13 cellular contexts compared by ENCODE assay signal in the genomic region with DNA sequence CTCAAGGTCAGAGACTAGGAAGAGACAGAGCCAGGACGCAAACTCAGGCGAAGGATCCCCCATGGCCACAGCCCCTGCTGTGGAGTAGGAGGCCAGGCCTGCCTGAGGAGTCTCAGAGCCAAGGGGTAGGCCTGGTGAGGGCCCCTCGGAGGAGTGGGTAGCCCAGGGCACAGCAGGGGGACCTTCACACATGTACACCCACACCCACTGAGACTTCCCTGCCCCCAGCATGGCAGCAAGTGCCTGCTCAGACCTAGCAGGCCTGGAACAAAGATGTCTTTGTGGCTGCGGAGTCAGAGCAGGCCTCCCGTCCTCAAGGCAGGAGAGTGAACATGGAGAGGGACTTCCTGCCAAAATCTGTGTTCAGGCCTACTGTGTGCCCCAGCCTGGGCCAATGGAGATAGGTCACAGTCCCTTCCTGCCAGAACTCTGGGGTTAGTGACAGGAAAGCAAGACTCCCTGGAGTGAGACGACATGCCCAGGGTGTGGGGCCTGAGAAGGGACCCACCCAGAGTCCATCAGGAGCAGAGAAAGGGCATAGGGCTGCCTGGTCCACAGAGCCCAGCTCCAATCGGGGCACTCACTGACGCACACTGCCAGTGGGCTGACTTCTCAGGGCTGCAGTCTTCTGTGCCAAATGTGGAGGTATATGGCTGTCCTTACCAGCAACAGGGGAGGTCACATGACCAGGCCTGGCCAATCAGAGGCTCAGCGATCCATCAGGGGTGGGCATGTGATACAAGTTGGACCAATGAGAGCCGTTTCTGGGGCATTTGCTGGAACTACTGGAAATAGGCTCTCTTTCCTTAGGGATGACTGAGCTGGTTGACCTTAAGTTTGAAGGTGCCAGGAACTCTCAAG. TPM values are rescaled to one million over a fixed set of nuclear protein-coding genes. Genes with fewer than 3 reads are reported as not detected.
DNase-seq lines count a peak whose midpoint lies in the region; ATAC-seq and TF ChIP-seq lines count a peak whose summit lies in the region.
"Had no signal": no experiment of that assay in that cellular context is flagged by ENCODE, and none has a peak within 500 bp of the region (broad histone marks: within the 10 kb centered on the region; RNA-seq: fewer than 3 reads in every experiment).

No MANE protein-coding gene starts in this region.

- H3K27ac Mint-ChIP-seq in natural killer cell treated with Interleukin-12 subunit alpha and Interleukin-12 subunit beta and Interleukin-15 and Interleukin-18, amount 100 ng/mL, for 72 hours: no peak overlapping the region

- H3K27me3 ChIP-seq in sigmoid colon: peaks cover 0 to 16% (median 0%) of the 10 kb centered on the region in 3 donors
- no peaks in the 10 kb centered on the region for H3K27me3 ChIP-seq in body of pancreas
- H3K27me3 ChIP-seq: cardiac muscle cell, Peyer's patch had no signal

- 89 to 90% methylated on average over 10 of the region's 10 CpGs for WGBS in sigmoid colon, 2 donors
- WGBS in body of pancreas, 2 donors: 88 to 89% methylated on average over 8 to 10 of the region's 10 CpGs

- H3K9me3 Mint-ChIP-seq in natural killer cell treated with Interleukin-12 subunit alpha and Interleukin-12 subunit beta and Interleukin-15 and Interleukin-18, amount 100 ng/mL, for 72 hours: no peaks in the 10 kb centered on the region

- TF ChIP-seq CTCF in sigmoid colon (IDR thresholded peaks at IDR 0.05): no peak
- TF ChIP-seq CTCF in body of pancreas (IDR thresholded peaks at IDR 0.05): no peak

- H3K4me3 Mint-ChIP-seq in natural killer cell treated with Interleukin-12 subunit alpha and Interleukin-12 subunit beta and Interleukin-15 and Interleukin-18, amount 100 ng/mL, for 72 hours: no peak overlapping the region

- H3K9me3 ChIP-seq in sigmoid colon (no peaks in the 10 kb centered on the region), body of pancreas (no peaks in the 10 kb centered on the region)
- H3K9me3 ChIP-seq: Peyer's patch had no signal

- no peak for ATAC-seq in activated CD4-positive, CD25-positive, alpha-beta regulatory T cell treated with anti-CD3 and anti-CD28 coated beads, Interleukin-2, amount 50 U/mL, for 24 hours
- ATAC-seq in natural killer cell treated with Interleukin-12 subunit alpha and Interleukin-12 subunit beta and Interleukin-15 and Interleukin-18, amount 100 ng/mL, for 72 hours: no peak
- ATAC-seq in GM19324 (IDR thresholded peaks at IDR 0.05; ENCODE audit: low FRiP score, unreplicated experiment) (no peak), body of pancreas (no peak)

- no peaks in the 10 kb centered on the region for H3K36me3 ChIP-seq in sigmoid colon
- no peaks in the 10 kb centered on the region for H3K36me3 ChIP-seq in body of pancreas (replicated peaks in 1 of 2; ENCODE audit: insufficient read depth in 1 of 2, low read depth in 2 of 2)
- H3K36me3 ChIP-seq: cardiac muscle cell, Peyer's patch had no signal

- intact Hi-C loops in sigmoid colon (cut with DNase I): no loop called here
- intact Hi-C loops in body of pancreas (cut with DNase I): no loop called here

- TF ChIP-seq POLR2A in sigmoid colon (IDR thresholded peaks at IDR 0.05) (no peak), body of pancreas (IDR thresholded peaks at IDR 0.05) (no peak)

- no peaks in the 10 kb centered on the region for H3K36me3 Mint-ChIP-seq in natural killer cell treated with Interleukin-12 subunit alpha and Interleukin-12 subunit beta and Interleukin-15 and Interleukin-18, amount 100 ng/mL, for 72 hours

- TF ChIP-seq EP300 in sigmoid colon (IDR thresholded peaks at IDR 0.05): no peak

- peaks cover 6 to 8% of the 10 kb centered on the region in 2 donors for H3K27me3 Mint-ChIP-seq in natural killer cell treated with Interleukin-12 subunit alpha and Interleukin-12 subunit beta and Interleukin-15 and Interleukin-18, amount 100 ng/mL, for 72 hours

- H3K4me1 Mint-ChIP-seq in natural killer cell treated with Interleukin-12 subunit alpha and Interleukin-12 subunit beta and Interleukin-15 and Interleukin-18, amount 100 ng/mL, for 72 hours (ENCODE audit: low read depth in 2 of 2): no peaks in the 10 kb centered on the region

- H3K4me3 ChIP-seq in sigmoid colon (no peak overlapping the region), body of pancreas (no peak overlapping the region)
- H3K4me3 ChIP-seq: cardiac muscle cell, Peyer's patch had no signal

- H3K27ac ChIP-seq in sigmoid colon (no peak overlapping the region), body of pancreas (no peak overlapping the region)
- H3K27ac ChIP-seq: cardiac muscle cell, Peyer's patch had no signal

- peak; percentile 43 for DNase-seq in activated CD4-positive, CD25-positive, alpha-beta regulatory T cell treated with anti-CD3 and anti-CD28 coated beads, Interleukin-2, amount 50 U/mL, for 72 hours
- DNase-seq in NCI-H226 (peak; percentile 7), foreskin melanocyte (peak; percentile 29), sigmoid colon (peak; percentile 27), body of pancreas (no peak)
- DNase-seq in natural killer cell treated with Interleukin-12 subunit alpha and Interleukin-12 subunit beta and Interleukin-15 and Interleukin-18, amount 100 ng/mL, for 72 hours (ENCODE audit: low spot score): no peak
- DNase-seq: DMS79, NCI-H2081, occipital lobe, Peyer's patch had no signal

- H3K4me1 ChIP-seq in sigmoid colon: no peaks in the 10 kb centered on the region
- peaks cover 6% of the 10 kb centered on the region for H3K4me1 ChIP-seq in body of pancreas

RNA-seq across cellular contexts. Expression of gene GRIP2, which starts 2.3 kb away (rescaled TPM):
- 1 to 10 TPM in 2 of 4 donors, under 1 TPM in 2; 0.16 to 1.7 (median 0.87) TPM for total RNA-seq in sigmoid colon
- polyA plus RNA-seq in sigmoid colon: under 1 TPM; under 0.01 to 0.90 (median 0.23) TPM
- total RNA-seq in natural killer cell treated with Interleukin-12 subunit alpha and Interleukin-12 subunit beta and Interleukin-15 and Interleukin-18, amount 100 ng/mL, for 72 hours: not detected
- under 1 TPM; 0.26 to 0.99 TPM for total RNA-seq in body of pancreas
- polyA plus RNA-seq: cardiac muscle cell had no signal

Comparison
In these comparisons a context has a peak if more than half of its experiments do, and no peak if none do; other contexts are left out.
1. DNase-seq: peak in activated CD4-positive, CD25-positive, alpha-beta regulatory T cell treated with anti-CD3 and anti-CD28 coated beads, Interleukin-2, amount 50 U/mL, for 72 hours (single experiment), NCI-H226 (single experiment), foreskin melanocyte (single experiment) and sigmoid colon (single experiment); none in natural killer cell treated with Interleukin-12 subunit alpha and Interleukin-12 subunit beta and Interleukin-15 and Interleukin-18, amount 100 ng/mL, for 72 hours (single experiment) and body of pancreas (0 of 4).